In the genomic region with DNA sequence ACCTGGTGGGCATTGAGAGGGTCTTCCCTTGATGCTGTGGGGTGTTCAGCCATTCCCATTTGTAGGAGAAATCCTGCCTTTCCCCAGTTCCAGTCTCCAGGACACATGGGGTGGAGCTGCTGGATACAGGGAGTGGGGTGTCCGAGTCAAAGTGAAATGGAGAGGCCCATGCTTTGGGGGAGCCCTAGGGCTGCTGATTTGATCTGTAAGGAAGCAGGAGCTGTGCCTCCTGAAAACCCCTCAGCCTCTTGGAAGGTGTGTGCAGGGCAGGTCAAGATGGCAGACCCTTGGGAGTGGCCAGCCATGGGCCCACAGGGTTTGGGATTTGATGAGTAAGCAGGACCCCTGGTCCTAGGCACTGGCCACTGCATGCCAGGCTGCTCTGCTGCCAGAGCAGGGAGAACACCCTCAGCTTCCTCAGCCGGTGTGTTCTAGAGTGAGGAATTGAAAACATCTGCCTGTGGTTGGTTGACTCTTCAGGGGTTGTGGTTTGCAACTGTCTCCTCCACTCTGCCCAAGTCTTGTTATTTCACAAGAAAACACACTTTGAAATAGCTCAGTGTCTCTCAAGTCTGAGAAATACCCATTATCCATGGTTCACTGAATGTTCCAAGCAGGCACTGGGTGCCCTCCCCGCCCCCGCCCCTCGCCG, we compare ENCODE assay signal across 9 cellular contexts.
DNase-seq lines count a peak whose midpoint lies in the region; ATAC-seq and TF ChIP-seq lines count a peak whose summit lies in the region.
"Had no signal": no experiment of that assay in that cellular context is flagged by ENCODE, and none has a peak within 500 bp of the region (broad histone marks: within the 10 kb centered on the region; RNA-seq: fewer than 3 reads in every experiment).

No MANE protein-coding gene starts in this region.

- H3K27ac ChIP-seq in sigmoid colon = peak overlapping the region in 2 of 4 donors; percentile 41 to 53

- intact Hi-C loops in activated T-helper 2 cell treated with anti-CD3 and anti-CD28 coated beads, Interferon-gamma antibody, Interleukin-2, Interleukin-4, amounts not matched to agents 10 μg/mL and 5 μg/mL and 100 μg/mL, durations not matched to agents 14 hours and 24 hours and 36 hours (cut with micrococcal nuclease) = no loop called here
- intact Hi-C loops in Right ventricle myocardium superior (cut with DNase I) (no loop called here), sigmoid colon (cut with DNase I) (no loop called here)

- 68 to 94% methylated on average over 6 of the region's 6 CpGs for WGBS in sigmoid colon, 2 donors

- H3K4me3 ChIP-seq in sigmoid colon = peak overlapping the region in 2 of 4 donors; percentile 26

- H3K27me3 Mint-ChIP-seq in activated T-helper 2 cell treated with anti-CD3 and anti-CD28 coated beads, Interferon-gamma antibody, Interleukin-2, Interleukin-4, amounts not matched to agents 10 μg/mL and 5 μg/mL and 100 μg/mL, durations not matched to agents 14 hours and 24 hours and 36 hours (ENCODE audit: low read depth) = no peaks in the 10 kb centered on the region

- no peaks in the 10 kb centered on the region for H3K27me3 ChIP-seq in sigmoid colon

- H3K36me3 ChIP-seq in sigmoid colon = peaks cover 8 to 50% (median 12%) of the 10 kb centered on the region in 4 donors

- no peak for TF ChIP-seq EP300 in sigmoid colon (IDR thresholded peaks at IDR 0.05)

- H3K4me1 ChIP-seq in sigmoid colon = peaks cover 0 to 24% (median 13%) of the 10 kb centered on the region in 4 donors

- H3K27ac Mint-ChIP-seq in activated T-helper 2 cell treated with anti-CD3 and anti-CD28 coated beads, Interferon-gamma antibody, Interleukin-2, Interleukin-4, amounts not matched to agents 10 μg/mL and 5 μg/mL and 100 μg/mL, durations not matched to agents 14 hours and 24 hours and 36 hours = peak overlapping the region; percentile 38

- no peaks in the 10 kb centered on the region for H3K9me3 ChIP-seq in sigmoid colon

- H3K36me3 Mint-ChIP-seq in activated T-helper 2 cell treated with anti-CD3 and anti-CD28 coated beads, Interferon-gamma antibody, Interleukin-2, Interleukin-4, amounts not matched to agents 10 μg/mL and 5 μg/mL and 100 μg/mL, durations not matched to agents 14 hours and 24 hours and 36 hours (ENCODE audit: low read depth) = peaks cover 77% of the 10 kb centered on the region

- no peaks in the 10 kb centered on the region for H3K9me3 Mint-ChIP-seq in activated T-helper 2 cell treated with anti-CD3 and anti-CD28 coated beads, Interferon-gamma antibody, Interleukin-2, Interleukin-4, amounts not matched to agents 10 μg/mL and 5 μg/mL and 100 μg/mL, durations not matched to agents 14 hours and 24 hours and 36 hours

- peak; percentile 87 for ATAC-seq in GM18868 (IDR thresholded peaks at IDR 0.05; ENCODE audit: unreplicated experiment)
- ATAC-seq in HG03175 (IDR thresholded peaks at IDR 0.05; ENCODE audit: unreplicated experiment) = peak; percentile 68
- ATAC-seq in HG03045 (IDR thresholded peaks at IDR 0.05; ENCODE audit: unreplicated experiment) = no peak
- ATAC-seq in Right ventricle myocardium superior (ENCODE audit: poor library complexity) = no peak
- ATAC-seq in GM19324 (IDR thresholded peaks at IDR 0.05; ENCODE audit: low FRiP score, unreplicated experiment) = no peak
- ATAC-seq: Panc1 had no signal

- no peak for TF ChIP-seq POLR2A in sigmoid colon (IDR thresholded peaks at IDR 0.05)

- DNase-seq in activated T-helper 2 cell treated with anti-CD3 and anti-CD28 coated beads, Interferon-gamma antibody, Interleukin-2, Interleukin-4, amounts not matched to agents 10 μg/mL and 5 μg/mL and 100 μg/mL, durations not matched to agents 14 hours and 24 hours and 36 hours (ENCODE audit: low spot score) = no peak
- DNase-seq in renal cortical epithelial cell (ENCODE audit: low read depth) (peak; percentile 99), Right ventricle myocardium superior (no peak), sigmoid colon (no peak)

- H3K4me3 Mint-ChIP-seq in activated T-helper 2 cell treated with anti-CD3 and anti-CD28 coated beads, Interferon-gamma antibody, Interleukin-2, Interleukin-4, amounts not matched to agents 10 μg/mL and 5 μg/mL and 100 μg/mL, durations not matched to agents 14 hours and 24 hours and 36 hours (ENCODE audit: low read depth) = no peak overlapping the region

- TF ChIP-seq CTCF in sigmoid colon (IDR thresholded peaks at IDR 0.05) = no peak

- peaks cover 20% of the 10 kb centered on the region for H3K4me1 Mint-ChIP-seq in activated T-helper 2 cell treated with anti-CD3 and anti-CD28 coated beads, Interferon-gamma antibody, Interleukin-2, Interleukin-4, amounts not matched to agents 10 μg/mL and 5 μg/mL and 100 μg/mL, durations not matched to agents 14 hours and 24 hours and 36 hours (ENCODE audit: low read depth)

Comparison
In these comparisons a context has a peak if more than half of its experiments do, and no peak if none do; other contexts are left out.
1. ATAC-seq: peak in GM18868 (single experiment) and HG03175 (single experiment); none in HG03045 (single experiment), Right ventricle myocardium superior (single experiment) and GM19324 (single experiment).